ENCODE assay signal across 1 cellular context in genomic region chr5:178387856-178388190, GRCh38.
TF ChIP-seq lines count a peak whose summit lies in the region.

No MANE protein-coding gene starts in this region.

TF ChIP-seq in SK-N-SH treated with all-trans-retinoic acid at 6 μM for 48 hours, 23 proteins besides CTCF, POLR2A, EP300 and RAD21 (continued from another document):
- no peak for TF ChIP-seq TSHZ2 (CRISPR knock-in tag; IDR thresholded peaks at IDR 0.05)
- TF ChIP-seq CSRNP3 (CRISPR knock-in tag; IDR thresholded peaks at IDR 0.05), result no peak
- TF ChIP-seq RARB (CRISPR knock-in tag; IDR thresholded peaks at IDR 0.05), result no peak
- TF ChIP-seq ESRRG (CRISPR knock-in tag; IDR thresholded peaks at IDR 0.05), result no peak
- no peak for TF ChIP-seq ARNTL (CRISPR knock-in tag; IDR thresholded peaks at IDR 0.05; ENCODE audit: borderline replicate concordance, low read depth)
- no peak for TF ChIP-seq ISL1 (CRISPR knock-in tag; IDR thresholded peaks at IDR 0.05)
- TF ChIP-seq TCF4 (CRISPR knock-in tag; IDR thresholded peaks at IDR 0.05; ENCODE audit: borderline replicate concordance), result no peak
- TF ChIP-seq CSDC2 (CRISPR knock-in tag; IDR thresholded peaks at IDR 0.05), result no peak
